1 cellular context compared by ENCODE assay signal in genomic region chr13:62510906-62511655, GRCh38.
TF ChIP-seq lines count a peak whose summit lies in the region.

No MANE protein-coding gene starts in this region.

TF ChIP-seq in H1, 55 proteins besides CTCF, POLR2A, EP300 and RAD21 (continued from another document):
- TF ChIP-seq ATF2 (IDR thresholded peaks at IDR 0.05; ENCODE audit: low read length) (peak; percentile 51; the same call in 1 of the 2 replicates), JUND (IDR thresholded peaks at IDR 0.05; ENCODE audit: low read length) (peak; percentile 98), CBX8 (IDR thresholded peaks at IDR 0.05; ENCODE audit: borderline replicate concordance, low read depth, low read length) (no peak), RFX5 (IDR thresholded peaks at IDR 0.05; ENCODE audit: borderline replicate concordance, low read depth, low read length) (no peak), E2F6 (IDR thresholded peaks at IDR 0.05) (no peak), ASH2L (IDR thresholded peaks at IDR 0.05; ENCODE audit: low read length) (no peak), TCF12 (IDR thresholded peaks at IDR 0.05; ENCODE audit: low read depth, low read length) (no peak), SIRT6 (IDR thresholded peaks at IDR 0.05; ENCODE audit: low read length) (no peak), CEBPB (IDR thresholded peaks at IDR 0.05; ENCODE audit: low read depth, low read length) (no peak), HDAC2 (IDR thresholded peaks at IDR 0.05; ENCODE audit: borderline replicate concordance in 1 of 2, low read depth in 2 of 2, low read length in 2 of 2) (peak in 1 of 2 experiments; percentile 40; a peak in 1 of 4 replicates), NANOG (IDR thresholded peaks at IDR 0.05; ENCODE audit: insufficient read depth, low read depth, low read length, poor library complexity, severe bottlenecking) (peak; percentile 55), SP1 (IDR thresholded peaks at IDR 0.05; ENCODE audit: low read depth, low read length) (peak; percentile 34; the same call in 1 of the 2 replicates), BRCA1 (IDR thresholded peaks at IDR 0.05; ENCODE audit: low read depth, low read length) (no peak), CBX5 (IDR thresholded peaks at IDR 0.05; ENCODE audit: low read depth, low read length) (no peak), EGR1 (IDR thresholded peaks at IDR 0.05; ENCODE audit: borderline replicate concordance, low read depth, low read length) (no peak), RBBP5 (IDR thresholded peaks at IDR 0.05; ENCODE audit: borderline replicate concordance, low read depth, low read length) (no peak), NRF1 (IDR thresholded peaks at IDR 0.05; ENCODE audit: low read depth, low read length) (no peak), SP4 (IDR thresholded peaks at IDR 0.05; ENCODE audit: low read length) (no peak), CHD7 (IDR thresholded peaks at IDR 0.05; ENCODE audit: insufficient replicate concordance, low read length) (no peak), RXRA (IDR thresholded peaks at IDR 0.05; ENCODE audit: insufficient read depth, low read depth, low read length) (no peak), MAFK (IDR thresholded peaks at IDR 0.05; ENCODE audit: low read depth, low read length) (no peak), GABPA (IDR thresholded peaks at IDR 0.05; ENCODE audit: borderline replicate concordance, insufficient read depth, low read length) (no peak), ZNF274 (IDR thresholded peaks at IDR 0.05; ENCODE audit: borderline replicate concordance, extremely low read depth, low read length) (no peak)
